In genomic region chr3:172981407-172981983, GRCh38 we compare ENCODE assay signal across 35 cellular contexts.
"Had no signal": no experiment of that assay in that cellular context is flagged by ENCODE, and none has a peak within 500 bp of the region (broad histone marks: within the 10 kb centered on the region; RNA-seq: fewer than 3 reads in every experiment).

No MANE protein-coding gene starts in this region.

- H3K27ac ChIP-seq: adrenal gland, body of pancreas, breast epithelium, RWPE1, VCaP had no signal

- H3K4me3 ChIP-seq: adrenal gland, body of pancreas, breast epithelium had no signal

- H3K9me3 ChIP-seq: adrenal gland, body of pancreas, breast epithelium had no signal

- H3K4me1 ChIP-seq: adrenal gland, body of pancreas, breast epithelium had no signal

- DNase-seq: activated B cell treated with CpG ODN at 0.5 μM for 24 hours; activated CD4-positive, alpha-beta memory T cell treated with anti-CD3 and anti-CD28 coated beads for 36 hours; activated CD4-positive, alpha-beta T cell treated with anti-CD3 and anti-CD28 coated beads for 4 hours; activated CD4-positive, alpha-beta T cell treated with anti-CD3 and anti-CD28 coated beads, Interleukin-2, amount 50 U/mL, for 1 hour; activated CD4-positive, CD25-positive, alpha-beta regulatory T cell treated with anti-CD3 and anti-CD28 coated beads, Interleukin-2, amount 50 U/mL, for 72 hours; activated CD8-positive, alpha-beta memory T cell treated with anti-CD3 and anti-CD28 coated beads, Interleukin-2, amount 50 U/mL, for 4 hours; activated gamma-delta T cell treated with Interleukin-2 at 50 U/mL for 16 hours; activated naive CD4-positive, alpha-beta T cell treated with anti-CD3 and anti-CD28 coated beads for 36 hours; activated T-cell treated with anti-CD3 and anti-CD28 coated beads for 4 hours; activated T-cell treated with anti-CD3 and anti-CD28 coated beads, Interleukin-2, amount 50 U/mL, for 4 hours; adrenal gland; body of pancreas; KG1; MM.1S; NCI-H1092; NCI-H1436 treated with DMSO at 0.1 percent for 48 hours; NCI-H1694 treated with DMSO at 0.1 percent for 48 hours; NCI-H2029 treated with DMSO at 0.1 percent for 48 hours; NCI-H2107; NCI-H2171; NCI-H2227 treated with DMSO at 0.1 percent for 48 hours; NCI-H446 treated with DMSO at 0.1 percent for 48 hours; NCI-H524; NCI-H82; PC-3; SIG-M5; T-cell; T-helper 17 cell had no signal

- ATAC-seq: activated T-cell treated with anti-CD3 and anti-CD28 coated beads, Interleukin-2, amount 50 U/mL, for 4 hours; body of pancreas; PC-3; Right ventricle myocardium inferior; SK-N-SH treated with all-trans-retinoic acid at 6 μM for 48 hours; T-cell; T-helper 17 cell had no signal

- H3K27me3 ChIP-seq: adrenal gland, body of pancreas, breast epithelium had no signal

- H3K36me3 ChIP-seq: adrenal gland, breast epithelium had no signal

- FAIRE-seq: astrocyte, RCC 7860 had no signal
